8 cellular contexts compared by ENCODE assay signal in the genomic region with DNA sequence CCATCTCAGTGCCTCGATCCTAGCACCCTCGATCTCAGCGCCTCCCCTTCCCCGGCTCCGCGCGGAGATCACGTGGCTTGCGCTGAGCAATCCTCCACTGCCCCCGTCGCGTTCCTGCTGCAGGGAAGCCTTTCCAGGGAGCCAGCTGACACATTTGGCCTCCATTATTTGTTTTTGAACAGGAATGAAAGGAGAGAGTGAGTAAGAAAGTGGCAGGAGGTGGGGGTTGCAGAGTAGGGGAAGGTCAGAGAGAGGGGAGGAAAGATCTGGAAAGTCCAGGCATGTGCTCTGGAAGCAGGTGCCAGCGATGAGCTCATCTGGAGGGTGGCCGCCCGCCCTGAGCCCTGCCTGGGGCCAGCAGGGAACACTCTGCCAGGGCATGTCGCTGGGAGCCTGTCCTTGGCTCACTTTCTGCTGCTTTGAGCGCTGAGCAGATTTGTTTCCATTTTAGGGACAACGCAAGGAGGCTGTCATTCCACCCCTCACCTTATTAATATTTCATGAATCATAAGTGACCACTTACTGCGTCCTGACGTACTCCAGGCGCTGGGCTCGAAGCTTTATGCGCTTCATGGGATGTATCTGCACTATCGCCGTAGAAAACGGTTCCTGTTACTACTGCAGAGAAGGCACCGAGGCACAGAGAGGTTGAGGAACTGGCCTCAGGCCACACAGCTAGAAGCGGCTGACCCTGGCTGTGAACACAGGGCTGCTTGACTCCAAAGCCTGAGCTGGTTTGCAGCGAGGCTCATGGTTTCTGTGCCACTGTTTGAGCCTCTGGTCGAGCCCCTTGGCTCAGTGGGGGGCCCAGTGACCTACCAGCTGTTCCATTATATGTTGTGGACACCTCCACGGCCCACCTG.
DNase-seq lines count a peak whose midpoint lies in the region; ATAC-seq, FAIRE-seq and TF ChIP-seq lines count a peak whose summit lies in the region.

No MANE protein-coding gene starts in this region.

- dilution Hi-C loops in keratinocyte (cut with MboI; ENCODE audit: extremely low pct_ligation_motif_present, low sequenced_read_pairs): no loop called here

- H3K27me3 Mint-ChIP-seq in HFFc6 (ENCODE audit: insufficient read depth) (peaks cover 22% of the 10 kb centered on the region), brain (no peaks in the 10 kb centered on the region)

- peaks cover 68% of the 10 kb centered on the region for H3K79me2 ChIP-seq in keratinocyte (ENCODE audit: control insufficient read depth, insufficient read depth, low read length)

- ATAC-seq in HG03571 (IDR thresholded peaks at IDR 0.05; ENCODE audit: unreplicated experiment) (no peak), HG03439 (IDR thresholded peaks at IDR 0.05; ENCODE audit: unreplicated experiment) (no peak), GM21390 (IDR thresholded peaks at IDR 0.05; ENCODE audit: unreplicated experiment) (no peak)

- WGBS in spleen, 5 donors: 65 to 87% (median 82%) methylated on average over 28 to 31 of the region's 31 CpGs

- H3K4me3 Mint-ChIP-seq in HFFc6 (peak overlapping the region; percentile 68), brain (peak overlapping the region in 1 of 5 experiments; percentile 60)

- H3K4me3 ChIP-seq in keratinocyte (ENCODE audit: control insufficient read depth in 2 of 3, extremely low read depth in 1 of 3, insufficient read depth in 2 of 3, low read depth in 1 of 3, low read length in 3 of 3) (no peak overlapping the region), spleen (no peak overlapping the region)

- H3K9me1 ChIP-seq in keratinocyte (ENCODE audit: control insufficient read depth, extremely low read depth, insufficient read depth, low read length): peaks cover 8% of the 10 kb centered on the region

- no peak overlapping the region for H2AFZ ChIP-seq in keratinocyte (ENCODE audit: control insufficient read depth, low read length)

- H3K4me1 ChIP-seq in keratinocyte (ENCODE audit: control insufficient read depth, extremely low read depth, insufficient read depth, low read length) (peaks cover 92% of the 10 kb centered on the region), spleen (peaks cover 74 to 100% (median 94%) of the 10 kb centered on the region in 6 donors)

- H3K9ac ChIP-seq in keratinocyte (ENCODE audit: control insufficient read depth, extremely low read depth, insufficient read depth, low read length): peak overlapping the region; percentile 78

- no peak for TF ChIP-seq CTCF in HFFc6 (IDR thresholded peaks at IDR 0.05)
- TF ChIP-seq CTCF in brain (conservative IDR thresholded peaks at IDR 0.05): no peak
- TF ChIP-seq CTCF in keratinocyte (optimal IDR thresholded peaks at IDR 0.05 in 1 of 3, IDR thresholded peaks at IDR 0.05 in 1 of 3, conservative IDR thresholded peaks at IDR 0.05 in 1 of 3; ENCODE audit: extremely low read depth in 1 of 3, insufficient read depth in 2 of 3, low read length in 3 of 3): no peak
- no peak for TF ChIP-seq CTCF in spleen (IDR thresholded peaks at IDR 0.05 in 8 of 11, conservative IDR thresholded peaks at IDR 0.05 in 3 of 11)

- peaks cover 45% of the 10 kb centered on the region for H4K20me1 ChIP-seq in keratinocyte (ENCODE audit: control insufficient read depth, extremely low read depth, insufficient read depth, low read length)

- H3K27me3 ChIP-seq in keratinocyte (ENCODE audit: control insufficient read depth, extremely low read depth, insufficient read depth, low read length) (no peaks in the 10 kb centered on the region), spleen (replicated peaks in 1 of 7) (no peaks in the 10 kb centered on the region)

- H3K36me3 ChIP-seq in keratinocyte (ENCODE audit: control insufficient read depth in 2 of 2, extremely low read depth in 1 of 2, insufficient read depth in 2 of 2, low read length in 2 of 2) (peaks cover 6 to 23% of the 10 kb centered on the region in 2 experiments), spleen (peaks cover 0 to 18% (median 0%) of the 10 kb centered on the region in 6 donors)

- TF ChIP-seq POLR2A in spleen (IDR thresholded peaks at IDR 0.05): no peak

- DNase-seq in HFFc6: peak; percentile 96
- peak; percentile 72 for DNase-seq in keratinocyte (ENCODE audit: low read depth, low spot score)
- no peak for DNase-seq in spleen
- no peak for DNase-seq in NCI-H2107 treated with DMSO at 0.1 percent for 48 hours (lab: John Stamatoyannopoulos, UW; ENCODE audit: unreplicated experiment)

- H3K27ac Mint-ChIP-seq in HFFc6 (peak overlapping the region; percentile 95), brain (peak overlapping the region; percentile 83 to 97 (median 87))

- intact Hi-C loops in spleen (cut with DNase I; ENCODE audit: low total_unique reads): no loop called here

- H3K9me3 ChIP-seq in keratinocyte (ENCODE audit: control insufficient read depth, low read depth, low read length): no peaks in the 10 kb centered on the region
- H3K9me3 ChIP-seq in spleen: no peaks in the 10 kb centered on the region

- FAIRE-seq in keratinocyte (lab: Jason Lieb, UNC): peak; percentile 77

- H3K9me3 Mint-ChIP-seq in HFFc6 (no peaks in the 10 kb centered on the region), brain (no peaks in the 10 kb centered on the region)

- peak overlapping the region; percentile 90 for H3K27ac ChIP-seq in keratinocyte (ENCODE audit: control insufficient read depth, insufficient read depth, low read length)
- H3K27ac ChIP-seq in spleen: peak overlapping the region; percentile 55 to 92 (median 78)

- H3K4me2 ChIP-seq in keratinocyte (ENCODE audit: control insufficient read depth, extremely low read depth, insufficient read depth, low read depth, low read length): peak overlapping the region; percentile 5

- H3K36me3 Mint-ChIP-seq in HFFc6 (ENCODE audit: low read depth): peaks cover 12% of the 10 kb centered on the region
- H3K36me3 Mint-ChIP-seq in brain: peaks cover 5% of the 10 kb centered on the region

- peaks cover 86% of the 10 kb centered on the region for H3K4me1 Mint-ChIP-seq in HFFc6 (ENCODE audit: low read depth)
- H3K4me1 Mint-ChIP-seq in brain: peaks cover 80% of the 10 kb centered on the region

Comparison
In these comparisons a context has a peak if more than half of its experiments do, and no peak if none do; other contexts are left out.
1. DNase-seq: peak in HFFc6 (single experiment) and keratinocyte (single experiment); none in spleen (single experiment) and NCI-H2107 treated with DMSO at 0.1 percent for 48 hours (single experiment).